In the genomic region with DNA sequence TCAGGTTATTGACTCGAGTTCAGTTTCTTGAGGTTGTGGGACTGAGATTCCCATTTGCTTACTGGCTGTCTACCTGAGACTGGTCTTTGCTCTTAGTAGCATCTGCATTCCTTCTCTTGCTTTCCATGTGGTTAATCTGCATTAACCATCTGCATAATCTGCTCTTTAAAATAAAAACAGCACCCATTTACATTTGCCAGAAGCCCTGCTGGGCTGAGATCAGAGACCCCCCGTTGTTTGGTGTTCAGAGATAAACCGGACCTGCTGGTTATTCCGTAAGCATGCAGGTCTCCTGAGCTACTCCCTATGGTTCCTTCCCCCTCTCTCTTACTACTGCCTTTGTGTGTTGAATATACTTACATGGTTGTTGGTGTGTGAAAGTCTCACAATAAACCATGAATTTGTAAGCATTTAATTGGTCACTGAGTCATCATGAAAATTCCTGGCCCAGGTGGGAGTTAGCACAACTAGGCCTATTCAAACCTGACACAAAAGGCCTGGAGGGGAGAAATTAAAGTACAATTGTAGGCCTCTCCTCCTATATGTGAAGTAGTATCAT, we compare ENCODE assay signal across 28 cellular contexts.
A peak's percentile ranks its signal among the peaks of the same experiment; 100 is the strongest.
DNase-seq lines count a peak whose midpoint lies in the region; TF ChIP-seq lines count a peak whose summit lies in the region.
"Had no signal": no experiment of that assay in that cellular context is flagged by ENCODE, and none has a peak within 500 bp of the region (broad histone marks: within the 10 kb centered on the region; RNA-seq: fewer than 3 reads in every experiment).

No MANE protein-coding gene starts in this region.

- peaks cover 3% of the 10 kb centered on the region for H3K27me3 Mint-ChIP-seq in nephron (ENCODE audit: low read depth)
- H3K27me3 Mint-ChIP-seq: activated CD4-positive, alpha-beta T cell treated with anti-CD3 and anti-CD28 coated beads for 36 hours; central memory CD8-positive, alpha-beta T cell; dendritic cell treated with granulocyte-macrophage colony-stimulating factor and Interleukin-4, amounts not matched to agents 40 ng/mL and 50 ng/mL, for 4 days; memory B cell; type B pancreatic cell had no signal

- peaks cover 5% of the 10 kb centered on the region; the same call in 1 of the 2 replicates for H3K36me3 ChIP-seq in HUES6 (ENCODE audit: control insufficient read depth, insufficient read depth, low read length)
- no peaks in the 10 kb centered on the region for H3K36me3 ChIP-seq in prostate gland
- H3K36me3 ChIP-seq: pancreas, right atrium auricular region had no signal

- H3K4me1 ChIP-seq in HUES6 (ENCODE audit: control insufficient read depth, insufficient read depth, low read length) (peaks cover 17% of the 10 kb centered on the region), prostate gland (replicated peaks) (no peaks in the 10 kb centered on the region)
- H3K4me1 ChIP-seq: body of pancreas, pancreas, right atrium auricular region had no signal

- no peaks in the 10 kb centered on the region for H3K9me3 Mint-ChIP-seq in nephron
- H3K9me3 Mint-ChIP-seq: memory B cell, neural crest cell, type B pancreatic cell had no signal

- peak overlapping the region; percentile 3 to 60 (median 10) for H3K27ac Mint-ChIP-seq in nephron
- H3K27ac Mint-ChIP-seq: activated CD4-positive, alpha-beta T cell treated with anti-CD3 and anti-CD28 coated beads for 36 hours; activated CD8-positive, alpha-beta T cell treated with anti-CD3 and anti-CD28 coated beads, Interleukin-2, amount 10 ng/mL, durations not matched to agents 7 days and 5 days; activated naive CD4-positive, alpha-beta T cell treated with anti-CD3 and anti-CD28 coated beads for 36 hours; CD14-positive monocyte; dendritic cell treated with granulocyte-macrophage colony-stimulating factor and Interleukin-4, amounts not matched to agents 40 ng/mL and 50 ng/mL, for 4 days; immature natural killer cell; memory B cell; T-helper 2 cell treated with Interferon-gamma antibody and Interleukin-4, amounts not matched to agents 5 μg/mL and 100 μg/mL, for 36 hours; type B pancreatic cell had no signal

- 87% methylated on average over 4 of the region's 4 CpGs for WGBS in prostate gland

- H3K4me3 ChIP-seq in HUES6 (ENCODE audit: low read depth, low read length): no peak overlapping the region
- no peak overlapping the region for H3K4me3 ChIP-seq in prostate gland
- H3K4me3 ChIP-seq: body of pancreas, pancreas, right atrium auricular region, smooth muscle cell had no signal

- intact Hi-C loops in prostate gland (cut with DNase I): no loop called here

- H3K27ac ChIP-seq in HUES6 (ENCODE audit: low read depth, low read length) (peak overlapping the region; percentile 88), prostate gland (no peak overlapping the region)
- H3K27ac ChIP-seq: body of pancreas, pancreas, right atrium auricular region had no signal

- no peak for TF ChIP-seq CTCF in nephron (IDR thresholded peaks at IDR 0.05; ENCODE audit: unreplicated experiment in 3 of 3)
- no peak for TF ChIP-seq CTCF in prostate gland (IDR thresholded peaks at IDR 0.05)

- peak overlapping the region; percentile 14 for H3K9ac ChIP-seq in HUES6 (ENCODE audit: low read length)

- DNase-seq in NCI-H524 (lab: John Stamatoyannopoulos, UW) (peak; percentile 12 to 67), iPS DF 19.7 (ENCODE audit: low read depth, low spot score) (peak; percentile 98), NOMO-1 (lab: John Stamatoyannopoulos, UW; ENCODE audit: unreplicated experiment in 2 of 2) (no peak), AG08396 (ENCODE audit: low spot score) (no peak), prostate gland (ENCODE audit: low spot score) (no peak)
- DNase-seq: activated CD4-positive, alpha-beta T cell treated with anti-CD3 and anti-CD28 coated beads for 36 hours; activated CD8-positive, alpha-beta T cell treated with anti-CD3 and anti-CD28 coated beads, Interleukin-2, amount 10 ng/mL, durations not matched to agents 7 days and 5 days; activated naive CD4-positive, alpha-beta T cell treated with anti-CD3 and anti-CD28 coated beads for 36 hours; body of pancreas; GOT3; immature natural killer cell; NCI-H1436; NCI-H2171 treated with DMSO at 0.1 percent for 48 hours; NCI-H526; NK-92 treated with Interleukin-12 subunit alpha and Interleukin-12 subunit beta, amount 100 ng/mL, for 24 hours; pancreas; stimulated activated naive CD4-positive, alpha-beta T cell had no signal

- H3K9me3 ChIP-seq in HUES6 (ENCODE audit: control insufficient read depth, insufficient read depth, low read depth, low read length) (peaks cover 11% of the 10 kb centered on the region), prostate gland (no peaks in the 10 kb centered on the region)
- H3K9me3 ChIP-seq: body of pancreas, pancreas, right atrium auricular region had no signal

- no peak for TF ChIP-seq POLR2A in prostate gland (IDR thresholded peaks at IDR 0.05)

- H3K27me3 ChIP-seq in HUES6 (ENCODE audit: control insufficient read depth, insufficient read depth, low read length) (no peaks in the 10 kb centered on the region), prostate gland (replicated peaks; ENCODE audit: insufficient read depth) (no peaks in the 10 kb centered on the region)
- H3K27me3 ChIP-seq: body of pancreas, pancreas, right atrium auricular region had no signal

- no peaks in the 10 kb centered on the region for H3K4me1 Mint-ChIP-seq in nephron
- H3K4me1 Mint-ChIP-seq: activated CD4-positive, alpha-beta T cell treated with anti-CD3 and anti-CD28 coated beads for 36 hours; CD14-positive monocyte; central memory CD8-positive, alpha-beta T cell; immature natural killer cell; memory B cell had no signal

- H3K4me3 Mint-ChIP-seq in nephron: no peak overlapping the region
- H3K4me3 Mint-ChIP-seq: activated CD4-positive, alpha-beta T cell treated with anti-CD3 and anti-CD28 coated beads for 36 hours; activated CD8-positive, alpha-beta T cell treated with anti-CD3 and anti-CD28 coated beads, Interleukin-2, amount 10 ng/mL, durations not matched to agents 7 days and 5 days; activated naive CD4-positive, alpha-beta T cell treated with anti-CD3 and anti-CD28 coated beads for 36 hours; CD14-positive monocyte; central memory CD8-positive, alpha-beta T cell; dendritic cell treated with granulocyte-macrophage colony-stimulating factor and Interleukin-4, amounts not matched to agents 40 ng/mL and 50 ng/mL, for 4 days; immature natural killer cell; memory B cell; neural crest cell; T-helper 2 cell treated with Interferon-gamma antibody and Interleukin-4, amounts not matched to agents 5 μg/mL and 100 μg/mL, for 36 hours; type B pancreatic cell had no signal

- no peaks in the 10 kb centered on the region for H3K36me3 Mint-ChIP-seq in nephron (ENCODE audit: low read depth)
- H3K36me3 Mint-ChIP-seq: CD14-positive monocyte, memory B cell, type B pancreatic cell had no signal

Comparison
In these comparisons a context has a peak if more than half of its experiments do, and no peak if none do; other contexts are left out.
1. DNase-seq: peak in NCI-H524 (2 of 2) and iPS DF 19.7 (single experiment); none in NOMO-1 (0 of 2), AG08396 (single experiment) and prostate gland (single experiment).